Comparison of ENCODE assay signal across 29 cellular contexts in genomic region chr17:55289106-55289446, GRCh38. TPM values are rescaled to one million over a fixed set of nuclear protein-coding genes. Genes with fewer than 3 reads are reported as not detected.
DNase-seq lines count a peak whose midpoint lies in the region; ATAC-seq, FAIRE-seq and TF ChIP-seq lines count a peak whose summit lies in the region.
"Had no signal": no experiment of that assay in that cellular context is flagged by ENCODE, and none has a peak within 500 bp of the region (broad histone marks: within the 10 kb centered on the region; RNA-seq: fewer than 3 reads in every experiment).

No MANE protein-coding gene starts in this region.

- H3K4me3 ChIP-seq in A549 (no peak overlapping the region), left ventricle myocardium inferior (no peak overlapping the region), suprapubic skin (no peak overlapping the region)
- H3K4me3 ChIP-seq: BLaER1 treated with 17β-estradiol and CSF1 and Interleukin-3, amounts not matched to agents 10 nM and 100 nM; GM12878; HAP-1 had no signal

- no peaks in the 10 kb centered on the region for H3K27me3 ChIP-seq in left ventricle myocardium inferior (ENCODE audit: low read depth)
- no peaks in the 10 kb centered on the region for H3K27me3 ChIP-seq in suprapubic skin
- H3K27me3 ChIP-seq: BLaER1 treated with 17β-estradiol and CSF1 and Interleukin-3, amounts not matched to agents 10 nM and 100 nM had no signal

- H3K27ac ChIP-seq in A549 (peak overlapping the region; percentile 2 to 88; a peak in 5 of 6 replicates), cingulate gyrus (ENCODE audit: low read depth, low read length) (peak overlapping the region; percentile 41), left ventricle myocardium inferior (replicated peaks) (peak overlapping the region; percentile 96), suprapubic skin (no peak overlapping the region)
- H3K27ac ChIP-seq: BLaER1 treated with 17β-estradiol and CSF1 and Interleukin-3, amounts not matched to agents 10 nM and 100 nM had no signal

- H3K9me3 ChIP-seq in A549 (no peaks in the 10 kb centered on the region), left ventricle myocardium inferior (replicated peaks) (peaks cover 7% of the 10 kb centered on the region), suprapubic skin (no peaks in the 10 kb centered on the region)
- H3K9me3 ChIP-seq: HAP-1 had no signal

- 80% methylated on average over 1 of the region's 1 CpG for WGBS in A549 (ENCODE audit: missing lambda C conversion rate)
- 100% methylated on average over 1 of the region's 1 CpG for WGBS in suprapubic skin

- H3K36me3 Mint-ChIP-seq in nephron (ENCODE audit: low read depth), result peaks cover 13% of the 10 kb centered on the region

- H3K4me1 ChIP-seq in A549, result peaks cover 43% of the 10 kb centered on the region
- H3K4me1 ChIP-seq in left ventricle myocardium inferior, result peaks cover 67% of the 10 kb centered on the region
- H3K4me1 ChIP-seq in suprapubic skin, result peaks cover 35% of the 10 kb centered on the region
- H3K4me1 ChIP-seq: HAP-1 had no signal

- peaks cover 29% of the 10 kb centered on the region for H3K4me1 Mint-ChIP-seq in nephron

- POLR2A ChIA-PET in A549 (lab: Yijun Ruan, JAX), result interaction anchor here (1.2 kb wide), 1 partner anchor 51 kb away, joined by 3 read pairs; no protein-coding TSS in a partner anchor

- TF ChIP-seq RAD21 in A549 (conservative IDR thresholded peaks at IDR 0.05 in 1 of 2, IDR thresholded peaks at IDR 0.05 in 1 of 2), result no peak

- no peak overlapping the region for H3K4me3 Mint-ChIP-seq in nephron
- H3K4me3 Mint-ChIP-seq: CD4-positive, alpha-beta T cell had no signal

- no peak for DNase-seq in A549 (ENCODE audit: low read depth in 1 of 2, low spot score in 1 of 2)
- DNase-seq in left ventricle myocardium inferior, result peak; percentile 44
- DNase-seq in T-helper 1 cell, result no peak
- no peak for DNase-seq in NCI-H2196 (lab: John Stamatoyannopoulos, UW; ENCODE audit: unreplicated experiment)
- DNase-seq in suprapubic skin (ENCODE audit: low spot score in 2 of 2), result no peak
- DNase-seq in HCEC 1CT, result no peak
- DNase-seq: AML-193; CD4-positive, alpha-beta T cell; COR-L47; DMS79; EL; GDM1; GOT3; IMR-90; KG1; MM.1S; NCI-H2029; NCI-H446 treated with DMSO at 0.1 percent for 48 hours; NCI-H526; NCI-H82; NK-92 treated with Interleukin-12 subunit alpha and Interleukin-12 subunit beta, amount 100 ng/mL, for 24 hours; PC-3 had no signal

- TF ChIP-seq CTCF in A549 (IDR thresholded peaks at IDR 0.05) (no peak), left ventricle myocardium inferior (IDR thresholded peaks at IDR 0.05; ENCODE audit: borderline replicate concordance) (no peak), nephron (IDR thresholded peaks at IDR 0.05; ENCODE audit: unreplicated experiment in 3 of 3) (no peak), suprapubic skin (IDR thresholded peaks at IDR 0.05) (no peak)

- H3K9me3 Mint-ChIP-seq in nephron, result peaks cover 13% of the 10 kb centered on the region
- H3K9me3 Mint-ChIP-seq: CD4-positive, alpha-beta T cell had no signal

- peak overlapping the region in 2 of 3 experiments; percentile 21 to 53 for H3K27ac Mint-ChIP-seq in nephron
- H3K27ac Mint-ChIP-seq: CD4-positive, alpha-beta T cell had no signal

- no peak for FAIRE-seq in A549 (lab: Jason Lieb, UNC)
- FAIRE-seq: GM12878 had no signal

- TF ChIP-seq POLR2A in A549 (IDR thresholded peaks at IDR 0.05; ENCODE audit: low read length), result no peak
- TF ChIP-seq POLR2A in suprapubic skin (IDR thresholded peaks at IDR 0.05), result no peak

- no peak for ATAC-seq in A549
- ATAC-seq: GM12878, PC-3 had no signal

- CTCF ChIA-PET in A549 (lab: Yijun Ruan, JAX), result interaction anchor here (0.9 to 1.6 kb wide), 4 partner anchors 8 to 225 kb away, joined by 3 to 6 read pairs (median 4); no protein-coding TSS in a partner anchor

- H3K4me2 ChIP-seq in A549, result no peak overlapping the region
- H3K4me2 ChIP-seq: BLaER1 treated with 17β-estradiol and CSF1 and Interleukin-3, amounts not matched to agents 10 nM and 100 nM had no signal

- no peaks in the 10 kb centered on the region for H3K27me3 Mint-ChIP-seq in nephron (ENCODE audit: low read depth)
- H3K27me3 Mint-ChIP-seq: CD4-positive, alpha-beta T cell had no signal

- no peak for TF ChIP-seq EP300 in A549 (IDR thresholded peaks at IDR 0.05)
- TF ChIP-seq EP300 in suprapubic skin (IDR thresholded peaks at IDR 0.05), result no peak

- intact Hi-C loops in left ventricle myocardium inferior (cut with micrococcal nuclease), result no loop called here

- H3K36me3 ChIP-seq in left ventricle myocardium inferior, result peaks cover 9% of the 10 kb centered on the region
- H3K36me3 ChIP-seq in suprapubic skin, result peaks cover 6% of the 10 kb centered on the region
- H3K36me3 ChIP-seq: BLaER1 treated with 17β-estradiol and CSF1 and Interleukin-3, amounts not matched to agents 10 nM and 100 nM; HAP-1 had no signal

TF ChIP-seq in A549, 52 proteins besides CTCF, POLR2A, EP300 and RAD21:
- TF ChIP-seq ZC3H11A (IDR thresholded peaks at IDR 0.05) (no peak), MYC (IDR thresholded peaks at IDR 0.05; ENCODE audit: borderline replicate concordance, low read length) (no peak), ESRRA (IDR thresholded peaks at IDR 0.05; ENCODE audit: borderline replicate concordance, low read length) (no peak), TFCP2L1 (CRISPR knock-in tag; IDR thresholded peaks at IDR 0.05) (no peak), RARB (CRISPR knock-in tag; IDR thresholded peaks at IDR 0.05) (no peak), ZNF302 (CRISPR knock-in tag; IDR thresholded peaks at IDR 0.05) (no peak), BCL3 (IDR thresholded peaks at IDR 0.05) (no peak), JUN (IDR thresholded peaks at IDR 0.05) (no peak), JUNB (IDR thresholded peaks at IDR 0.05) (no peak), E2F6 (IDR thresholded peaks at IDR 0.05; ENCODE audit: borderline replicate concordance, low read depth) (no peak), MAZ (IDR thresholded peaks at IDR 0.05; ENCODE audit: borderline replicate concordance, low read depth, low read length) (no peak), EHMT2 (IDR thresholded peaks at IDR 0.05; ENCODE audit: low read depth) (no peak), FOXS1 (CRISPR knock-in tag; IDR thresholded peaks at IDR 0.05) (no peak), RNF2 (IDR thresholded peaks at IDR 0.05; ENCODE audit: borderline replicate concordance, low read depth) (no peak), SREBF2 (IDR thresholded peaks at IDR 0.05) (no peak), HEYL (CRISPR knock-in tag; IDR thresholded peaks at IDR 0.05) (no peak), HOXB5 (CRISPR knock-in tag; IDR thresholded peaks at IDR 0.05) (no peak), ZFP36 (IDR thresholded peaks at IDR 0.05; ENCODE audit: borderline replicate concordance, partially characterized antibody) (no peak)
- TF ChIP-seq, protein P1, sequence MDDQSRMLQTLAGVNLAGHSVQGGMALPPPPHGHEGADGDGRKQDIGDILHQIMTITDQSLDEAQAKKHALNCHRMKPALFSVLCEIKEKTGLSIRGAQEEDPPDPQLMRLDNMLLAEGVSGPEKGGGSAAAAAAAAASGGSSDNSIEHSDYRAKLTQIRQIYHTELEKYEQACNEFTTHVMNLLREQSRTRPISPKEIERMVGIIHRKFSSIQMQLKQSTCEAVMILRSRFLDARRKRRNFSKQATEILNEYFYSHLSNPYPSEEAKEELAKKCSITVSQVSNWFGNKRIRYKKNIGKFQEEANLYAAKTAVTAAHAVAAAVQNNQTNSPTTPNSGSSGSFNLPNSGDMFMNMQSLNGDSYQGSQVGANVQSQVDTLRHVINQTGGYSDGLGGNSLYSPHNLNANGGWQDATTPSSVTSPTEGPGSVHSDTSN (IDR thresholded peaks at IDR 0.05), result no peak
- TF ChIP-seq, protein P2, sequence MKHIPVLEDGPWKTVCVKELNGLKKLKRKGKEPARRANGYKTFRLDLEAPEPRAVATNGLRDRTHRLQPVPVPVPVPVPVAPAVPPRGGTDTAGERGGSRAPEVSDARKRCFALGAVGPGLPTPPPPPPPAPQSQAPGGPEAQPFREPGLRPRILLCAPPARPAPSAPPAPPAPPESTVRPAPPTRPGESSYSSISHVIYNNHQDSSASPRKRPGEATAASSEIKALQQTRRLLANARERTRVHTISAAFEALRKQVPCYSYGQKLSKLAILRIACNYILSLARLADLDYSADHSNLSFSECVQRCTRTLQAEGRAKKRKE (CRISPR knock-in tag; IDR thresholded peaks at IDR 0.05; ENCODE audit: low read depth), result no peak

RNA-seq across cellular contexts. Expression of gene HLF, which starts 24.3 kb away (rescaled TPM):
- polyA plus RNA-seq in A549 (2011; rRNA removed), result 1.0 and 1.4 TPM in 2 replicates
- 0.29 and 0.47 TPM in 2 replicates for polyA plus RNA-seq in A549 (2012; cell fraction: cytosol; rRNA removed)
- polyA plus RNA-seq in A549 (2012; cell fraction: nucleus; rRNA removed), result 0.28 and 0.56 TPM in 2 replicates
- polyA plus RNA-seq in A549 (2017; fragmentation: RNase III; extraction: RNeasy Plus Mini Kit Qiagen cat#74134 plus additional on column Dnase treatment), result 0.31 to 0.71 TPM (median 0.35 TPM) in 3 replicates
- 3.8 and 3.9 TPM in 2 replicates for polyA minus RNA-seq in A549 (2011; rRNA and poly(A)+ RNA removed)
- total RNA-seq in left ventricle myocardium inferior, result 22.6 TPM
- 10 to 100 TPM; 26.2 to 41.8 (median 36.5) TPM for total RNA-seq in suprapubic skin
- total RNA-seq: A172 had no signal
- polyA plus RNA-seq: AG04450, IMR-90 had no signal
